Comparison of ENCODE assay signal across 9 cellular contexts in the genomic region with DNA sequence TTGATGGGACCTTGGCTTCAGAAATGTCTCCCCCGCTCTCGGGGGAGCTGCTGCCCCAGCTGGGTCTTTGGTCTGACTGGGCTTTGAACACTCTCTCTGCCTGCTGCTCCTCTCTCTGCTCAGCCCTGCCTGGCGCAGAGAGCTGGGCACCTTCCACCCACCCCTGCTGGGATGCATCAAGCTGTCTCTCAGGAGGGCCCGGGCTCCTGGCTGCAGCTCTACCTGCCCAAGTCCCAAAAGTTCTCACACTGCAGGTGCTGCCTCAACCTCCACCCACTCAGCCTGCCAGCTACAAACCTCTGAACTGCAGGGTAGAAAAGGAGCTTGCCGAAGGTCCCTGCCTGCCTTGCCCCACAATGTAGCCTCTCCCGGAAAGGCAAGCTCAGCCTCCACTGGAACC. TPM values are rescaled to one million over a fixed set of nuclear protein-coding genes. Genes with fewer than 3 reads are reported as not detected.
"Had no signal": no experiment of that assay in that cellular context is flagged by ENCODE, and none has a peak within 500 bp of the region (broad histone marks: within the 10 kb centered on the region; RNA-seq: fewer than 3 reads in every experiment).

No MANE protein-coding gene starts in this region.

- H3K4me1 ChIP-seq: HAP-1 had no signal

- H2AFZ ChIP-seq: GM23248 had no signal

- ATAC-seq: HCT116, K562 had no signal

- DNase-seq: GM23248, GOT3, H7, HFFc6, IMR-90 had no signal

- H3K36me3 ChIP-seq: HAP-1 had no signal

- H3K27ac ChIP-seq: GM23248 had no signal

- H3K4me3 ChIP-seq: GM23248, HAP-1, K562 had no signal

- H3K9ac ChIP-seq: GM23248 had no signal

- H3K9me3 ChIP-seq: HAP-1 had no signal

RNA-seq across cellular contexts. Expression of a gene that starts 36.7 kb away (rescaled TPM):
- total RNA-seq: H4 had no signal
- polyA plus RNA-seq: K562 had no signal
